Comparison of ENCODE assay signal across 2 cellular contexts in genomic region chr6:21742238-21742660, GRCh38.
TF ChIP-seq lines count a peak whose summit lies in the region.

No MANE protein-coding gene starts in this region.

TF ChIP-seq in HEK293, 187 proteins besides CTCF, POLR2A, EP300 and RAD21 (continued from another document and continues in another):
- TF ChIP-seq ZNF561 (tag by site-specific recombination; IDR thresholded peaks at IDR 0.05; ENCODE audit: borderline replicate concordance) (0 out of 2 replicates have a peak, but pooled peaks have one; percentile 62), ZNF341 (tag by site-specific recombination; IDR thresholded peaks at IDR 0.05; ENCODE audit: low read depth) (no peak), ZNF10 (tag by site-specific recombination; IDR thresholded peaks at IDR 0.05) (0 out of 2 replicates have a peak, but pooled peaks have one; percentile 38), ZXDB (tag by site-specific recombination; IDR thresholded peaks at IDR 0.05) (peak; percentile 11; the same call in 1 of the 2 replicates), ZNF18 (tag by site-specific recombination; IDR thresholded peaks at IDR 0.05) (0 out of 2 replicates have a peak, but pooled peaks have one; percentile 17), ZBTB10 (tag by site-specific recombination; IDR thresholded peaks at IDR 0.05) (no peak), OSR2 (tag by site-specific recombination; IDR thresholded peaks at IDR 0.05) (peak; percentile 86), PRDM10 (tag by site-specific recombination; IDR thresholded peaks at IDR 0.05) (peak; percentile 41; the same call in 1 of the 2 replicates), KLF9 (tag by site-specific recombination; IDR thresholded peaks at IDR 0.05; ENCODE audit: low read depth) (no peak), PRDM6 (tag by site-specific recombination; IDR thresholded peaks at IDR 0.05) (peak; percentile 83), TCF7L2 (IDR thresholded peaks at IDR 0.05; ENCODE audit: borderline replicate concordance, low read depth, low read length) (peak; percentile 64; the same call in 1 of the 2 replicates), ZBTB44 (tag by site-specific recombination; IDR thresholded peaks at IDR 0.05) (peak; percentile 76), IKZF3 (tag by site-specific recombination; IDR thresholded peaks at IDR 0.05) (peak; percentile 64; the same call in 1 of the 2 replicates)

TF ChIP-seq in HepG2, 621 proteins besides CTCF, POLR2A, EP300 and RAD21 (continued from another document):
- TF ChIP-seq ZNF615 (CRISPR knock-in tag; IDR thresholded peaks at IDR 0.05; ENCODE audit: borderline replicate concordance) (no peak), RBM22 (optimal IDR thresholded peaks at IDR 0.05; ENCODE audit: low read length) (no peak), NPAS2 (CRISPR knock-in tag; IDR thresholded peaks at IDR 0.05; ENCODE audit: borderline replicate concordance) (no peak), SOX13 (IDR thresholded peaks at IDR 0.05) (no peak), SOX13 (CRISPR knock-in tag; conservative IDR thresholded peaks at IDR 0.05 in 1 of 2, IDR thresholded peaks at IDR 0.05 in 1 of 2) (no peak), SOX5 (CRISPR knock-in tag; IDR thresholded peaks at IDR 0.05; ENCODE audit: borderline replicate concordance) (no peak)
